Comparison of ENCODE assay signal across 8 cellular contexts in the genomic region with DNA sequence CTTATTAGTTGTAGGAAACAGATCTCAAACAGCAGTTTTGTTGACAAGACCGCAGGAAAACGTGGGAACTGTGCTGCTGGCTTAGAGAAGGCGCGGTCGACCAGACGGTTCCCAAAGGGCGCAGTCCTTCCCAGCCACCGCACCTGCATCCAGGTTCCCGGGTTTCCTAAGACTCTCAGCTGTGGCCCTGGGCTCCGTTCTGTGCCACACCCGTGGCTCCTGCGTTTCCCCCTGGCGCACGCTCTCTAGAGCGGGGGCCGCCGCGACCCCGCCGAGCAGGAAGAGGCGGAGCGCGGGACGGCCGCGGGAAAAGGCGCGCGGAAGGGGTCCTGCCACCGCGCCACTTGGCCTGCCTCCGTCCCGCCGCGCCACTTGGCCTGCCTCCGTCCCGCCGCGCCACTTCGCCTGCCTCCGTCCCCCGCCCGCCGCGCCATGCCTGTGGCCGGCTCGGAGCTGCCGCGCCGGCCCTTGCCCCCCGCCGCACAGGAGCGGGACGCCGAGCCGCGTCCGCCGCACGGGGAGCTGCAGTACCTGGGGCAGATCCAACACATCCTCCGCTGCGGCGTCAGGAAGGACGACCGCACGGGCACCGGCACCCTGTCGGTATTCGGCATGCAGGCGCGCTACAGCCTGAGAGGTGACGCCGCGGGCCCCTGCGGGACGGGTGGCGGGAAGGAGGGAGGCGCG. TPM values are rescaled to one million over a fixed set of nuclear protein-coding genes. Genes with fewer than 3 reads are reported as not detected.
DNase-seq lines count a peak whose midpoint lies in the region; ATAC-seq and TF ChIP-seq lines count a peak whose summit lies in the region.

Gene TYMS, plus strand, starts transcription at position 343 of the 687 bp plus-strand sequence. Its CDS starts 90 bp downstream, at position 433.

- peak within 1 kb of the TSS; percentile 81 for H3K4me3 Mint-ChIP-seq in MCF 10A (ENCODE audit: unreplicated experiment)

- CTCF ChIA-PET in MCF 10A (lab: Yijun Ruan, JAX) = interaction anchor here (0.6 to 3.5 kb wide), 15 partner anchors 16 to 1727 kb away, joined by 3 to 11 read pairs (median 4); no protein-coding TSS in a partner anchor

- H3K4me3 ChIP-seq in ACC112 (ENCODE audit: low read depth, low read length) = peak within 1 kb of the TSS; percentile 92

- H2AFZ ChIP-seq in ACC112 (ENCODE audit: low read length, unreplicated experiment) = peak within 1 kb of the TSS; percentile 57

- POLR2A ChIA-PET in MCF 10A (lab: Yijun Ruan, JAX) = interaction anchor here (0.6 to 2.7 kb wide), 19 partner anchors 8 to 390 kb away, joined by 3 to 20 read pairs (median 4); partner anchors contain the start of gene THOC1

- ATAC-seq in GM18502 (IDR thresholded peaks at IDR 0.05; ENCODE audit: poor library complexity, unreplicated experiment) (peak; percentile 59), HG02884 (IDR thresholded peaks at IDR 0.05; ENCODE audit: unreplicated experiment) (peak; percentile 35), SK-N-SH treated with all-trans-retinoic acid at 6 μM for 48 hours (peak; percentile 71)

- H3K27me3 Mint-ChIP-seq in MCF 10A (ENCODE audit: insufficient read depth, unreplicated experiment) = no peaks in the 10 kb centered on the region

- H3K27ac ChIP-seq in ACC112 (ENCODE audit: low read depth, low read length) = peak within 1 kb of the TSS; percentile 71

- peaks cover 6% of the 10 kb centered on the region for H3K4me1 Mint-ChIP-seq in MCF 10A (ENCODE audit: insufficient read depth, unreplicated experiment)

- H3K4me1 ChIP-seq in ACC112 (ENCODE audit: control insufficient read depth, insufficient read depth, low read length, unreplicated experiment) = peaks cover 6% of the 10 kb centered on the region

- H3K79me2 ChIP-seq in ACC112 (ENCODE audit: control insufficient read depth, insufficient read depth, low read length, unreplicated experiment) = peaks cover 52% of the 10 kb centered on the region

- H3K27ac Mint-ChIP-seq in MCF 10A (ENCODE audit: low read depth, unreplicated experiment) = no peak within 1 kb of the TSS

- H3K36me3 ChIP-seq in ACC112 (ENCODE audit: insufficient read depth, low read length) = peaks cover 30% of the 10 kb centered on the region

- DNase-seq in NCI-H128 (lab: John Stamatoyannopoulos, UW; ENCODE audit: unreplicated experiment) (peak; percentile 81), MCF 10A (ENCODE audit: unreplicated experiment) (peak; percentile 64), inferior parietal cortex (ENCODE audit: extremely low spot score) (peak; percentile 32)
- peak; percentile 57 for DNase-seq in stimulated activated CD4-positive, alpha-beta T cell treated with anti-CD3 and anti-CD28 coated beads, Interleukin-1b, Interleukin-23, amount 100 ng/mL, for 48 hours

- no TSS peak for BruUV-seq in MCF 10A (replicated peaks; lab: Mats Ljungman, UMichigan)

- H3K27me3 ChIP-seq in ACC112 (ENCODE audit: insufficient read depth, low read length) = no peaks in the 10 kb centered on the region

- H3K9me3 Mint-ChIP-seq in MCF 10A (ENCODE audit: unreplicated experiment) = peaks cover 7% of the 10 kb centered on the region

- TF ChIP-seq CTCF in MCF 10A (IDR thresholded peaks at IDR 0.05; ENCODE audit: unreplicated experiment) = no peak

- peaks cover 9% of the 10 kb centered on the region for H3K36me3 Mint-ChIP-seq in MCF 10A (ENCODE audit: insufficient read depth, unreplicated experiment)

- intact Hi-C loops in MCF 10A (cut with micrococcal nuclease) = loop anchor here (5.0 kb wide), 1 partner anchor 55 kb away; the partner anchor contains the start of gene ENOSF1

TF ChIP-seq in SK-N-SH treated with all-trans-retinoic acid at 6 μM for 48 hours, 23 proteins besides CTCF, POLR2A, EP300 and RAD21:
- TF ChIP-seq TOX (CRISPR knock-in tag; IDR thresholded peaks at IDR 0.05; ENCODE audit: borderline replicate concordance) = no peak
- TF ChIP-seq CSDC2 (CRISPR knock-in tag; IDR thresholded peaks at IDR 0.05) = no peak
- TF ChIP-seq, protein P1, sequence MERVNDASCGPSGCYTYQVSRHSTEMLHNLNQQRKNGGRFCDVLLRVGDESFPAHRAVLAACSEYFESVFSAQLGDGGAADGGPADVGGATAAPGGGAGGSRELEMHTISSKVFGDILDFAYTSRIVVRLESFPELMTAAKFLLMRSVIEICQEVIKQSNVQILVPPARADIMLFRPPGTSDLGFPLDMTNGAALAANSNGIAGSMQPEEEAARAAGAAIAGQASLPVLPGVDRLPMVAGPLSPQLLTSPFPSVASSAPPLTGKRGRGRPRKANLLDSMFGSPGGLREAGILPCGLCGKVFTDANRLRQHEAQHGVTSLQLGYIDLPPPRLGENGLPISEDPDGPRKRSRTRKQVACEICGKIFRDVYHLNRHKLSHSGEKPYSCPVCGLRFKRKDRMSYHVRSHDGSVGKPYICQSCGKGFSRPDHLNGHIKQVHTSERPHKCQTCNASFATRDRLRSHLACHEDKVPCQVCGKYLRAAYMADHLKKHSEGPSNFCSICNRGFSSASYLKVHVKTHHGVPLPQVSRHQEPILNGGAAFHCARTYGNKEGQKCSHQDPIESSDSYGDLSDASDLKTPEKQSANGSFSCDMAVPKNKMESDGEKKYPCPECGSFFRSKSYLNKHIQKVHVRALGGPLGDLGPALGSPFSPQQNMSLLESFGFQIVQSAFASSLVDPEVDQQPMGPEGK (CRISPR knock-in tag; IDR thresholded peaks at IDR 0.05; ENCODE audit: borderline replicate concordance) = no peak
- TF ChIP-seq PPARA (CRISPR knock-in tag; IDR thresholded peaks at IDR 0.05; ENCODE audit: borderline replicate concordance) = no peak
- TF ChIP-seq OSR1 (CRISPR knock-in tag; IDR thresholded peaks at IDR 0.05) = no peak
- TF ChIP-seq ZNF70 (CRISPR knock-in tag; IDR thresholded peaks at IDR 0.05) = no peak
- no peak for TF ChIP-seq ZNF565 (CRISPR knock-in tag; conservative IDR thresholded peaks at IDR 0.05; ENCODE audit: low read depth)
- TF ChIP-seq ZC3H10 (CRISPR knock-in tag; IDR thresholded peaks at IDR 0.05) = no peak
- no peak for TF ChIP-seq ARNTL (CRISPR knock-in tag; IDR thresholded peaks at IDR 0.05; ENCODE audit: borderline replicate concordance, low read depth)
- no peak for TF ChIP-seq GLIS3 (CRISPR knock-in tag; IDR thresholded peaks at IDR 0.05)
- TF ChIP-seq ESRRG (CRISPR knock-in tag; IDR thresholded peaks at IDR 0.05) = no peak
- TF ChIP-seq SNAI2 (CRISPR knock-in tag; IDR thresholded peaks at IDR 0.05) = no peak
- no peak for TF ChIP-seq BACH2 (CRISPR knock-in tag; IDR thresholded peaks at IDR 0.05; ENCODE audit: borderline replicate concordance)
- TF ChIP-seq, protein P2, sequence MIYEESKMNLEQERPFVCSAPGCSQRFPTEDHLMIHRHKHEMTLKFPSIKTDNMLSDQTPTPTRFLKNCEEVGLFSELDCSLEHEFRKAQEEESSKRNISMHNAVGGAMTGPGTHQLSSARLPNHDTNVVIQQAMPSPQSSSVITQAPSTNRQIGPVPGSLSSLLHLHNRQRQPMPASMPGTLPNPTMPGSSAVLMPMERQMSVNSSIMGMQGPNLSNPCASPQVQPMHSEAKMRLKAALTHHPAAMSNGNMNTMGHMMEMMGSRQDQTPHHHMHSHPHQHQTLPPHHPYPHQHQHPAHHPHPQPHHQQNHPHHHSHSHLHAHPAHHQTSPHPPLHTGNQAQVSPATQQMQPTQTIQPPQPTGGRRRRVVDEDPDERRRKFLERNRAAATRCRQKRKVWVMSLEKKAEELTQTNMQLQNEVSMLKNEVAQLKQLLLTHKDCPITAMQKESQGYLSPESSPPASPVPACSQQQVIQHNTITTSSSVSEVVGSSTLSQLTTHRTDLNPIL (CRISPR knock-in tag; IDR thresholded peaks at IDR 0.05; ENCODE audit: low read depth) = no peak
- no peak for TF ChIP-seq ZFP3 (CRISPR knock-in tag; IDR thresholded peaks at IDR 0.05)
- TF ChIP-seq, protein P3, sequence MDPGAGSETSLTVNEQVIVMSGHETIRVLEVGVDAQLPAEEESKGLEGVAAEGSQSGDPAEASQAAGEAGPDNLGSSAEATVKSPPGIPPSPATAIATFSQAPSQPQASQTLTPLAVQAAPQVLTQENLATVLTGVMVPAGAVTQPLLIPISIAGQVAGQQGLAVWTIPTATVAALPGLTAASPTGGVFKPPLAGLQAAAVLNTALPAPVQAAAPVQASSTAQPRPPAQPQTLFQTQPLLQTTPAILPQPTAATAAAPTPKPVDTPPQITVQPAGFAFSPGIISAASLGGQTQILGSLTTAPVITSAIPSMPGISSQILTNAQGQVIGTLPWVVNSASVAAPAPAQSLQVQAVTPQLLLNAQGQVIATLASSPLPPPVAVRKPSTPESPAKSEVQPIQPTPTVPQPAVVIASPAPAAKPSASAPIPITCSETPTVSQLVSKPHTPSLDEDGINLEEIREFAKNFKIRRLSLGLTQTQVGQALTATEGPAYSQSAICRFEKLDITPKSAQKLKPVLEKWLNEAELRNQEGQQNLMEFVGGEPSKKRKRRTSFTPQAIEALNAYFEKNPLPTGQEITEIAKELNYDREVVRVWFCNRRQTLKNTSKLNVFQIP (CRISPR knock-in tag; IDR thresholded peaks at IDR 0.05; ENCODE audit: borderline replicate concordance, low read depth) = no peak

RNA-seq across cellular contexts. Expression of gene TYMS, which starts in this region (rescaled TPM):
- total RNA-seq in MCF 10A (2022) = 22.4 and 57.0 TPM in 2 replicates

Comparison
In these comparisons a context has a peak if more than half of its experiments do, and no peak if none do; other contexts are left out.
1. Peak in every context shown above with its lines: DNase-seq, ATAC-seq, H3K4me3 ChIP-seq and H3K27ac ChIP-seq.